ENCODE assay signal across 9 cellular contexts in genomic region chr7:73865738-73866445, GRCh38. TPM values are rescaled to one million over a fixed set of nuclear protein-coding genes. Genes with fewer than 3 reads are reported as not detected.
DNase-seq lines count a peak whose midpoint lies in the region; ATAC-seq, FAIRE-seq and TF ChIP-seq lines count a peak whose summit lies in the region.
"Had no signal": no experiment of that assay in that cellular context is flagged by ENCODE, and none has a peak within 500 bp of the region (broad histone marks: within the 10 kb centered on the region; RNA-seq: fewer than 3 reads in every experiment).

No MANE protein-coding gene starts in this region.

- no peak overlapping the region for H3K27ac Mint-ChIP-seq in activated T-helper 2 cell treated with anti-CD3 and anti-CD28 coated beads, Interferon-gamma antibody, Interleukin-2, Interleukin-4, amounts not matched to agents 10 μg/mL and 5 μg/mL and 100 μg/mL, durations not matched to agents 14 hours and 24 hours and 36 hours

- H3K4me3 Mint-ChIP-seq in activated T-helper 2 cell treated with anti-CD3 and anti-CD28 coated beads, Interferon-gamma antibody, Interleukin-2, Interleukin-4, amounts not matched to agents 10 μg/mL and 5 μg/mL and 100 μg/mL, durations not matched to agents 14 hours and 24 hours and 36 hours (ENCODE audit: low read depth) = no peak overlapping the region

- WGBS in A549 (ENCODE audit: missing lambda C conversion rate) = 43% methylated on average over 6 of the region's 6 CpGs

- intact Hi-C loops in lower lobe of right lung (cut with DNase I) = no loop called here
- intact Hi-C loops in activated T-helper 2 cell treated with anti-CD3 and anti-CD28 coated beads, Interferon-gamma antibody, Interleukin-2, Interleukin-4, amounts not matched to agents 10 μg/mL and 5 μg/mL and 100 μg/mL, durations not matched to agents 14 hours and 24 hours and 36 hours (cut with micrococcal nuclease) = loop anchor here (10.0 kb wide), 1 partner anchor 159 kb away; the partner anchor contains the start of gene ELN

- peak; percentile 81 for TF ChIP-seq CTCF in A549 (IDR thresholded peaks at IDR 0.05)
- TF ChIP-seq CTCF in bronchial epithelial cell (IDR thresholded peaks at IDR 0.05; ENCODE audit: insufficient read depth, low read length, severe bottlenecking) = peak; percentile 70
- TF ChIP-seq CTCF in lower lobe of right lung (IDR thresholded peaks at IDR 0.05) = peak; percentile 66

- H3K36me3 ChIP-seq in bronchial epithelial cell (ENCODE audit: control insufficient read depth, insufficient read depth, low read length) (no peaks in the 10 kb centered on the region), lower lobe of right lung (no peaks in the 10 kb centered on the region)
- H3K36me3 ChIP-seq: HAP-1 had no signal

- CTCF ChIA-PET in A549 (lab: Yijun Ruan, JAX) = interaction anchor here (0.5 to 6.4 kb wide), 42 partner anchors 9 to 535 kb away, joined by 3 to 94 read pairs (median 4); partner anchors contain the start of gene ELN

- H3K27ac ChIP-seq in A549 (no peak overlapping the region), lower lobe of right lung (no peak overlapping the region)

- no peaks in the 10 kb centered on the region for H3K4me1 Mint-ChIP-seq in activated T-helper 2 cell treated with anti-CD3 and anti-CD28 coated beads, Interferon-gamma antibody, Interleukin-2, Interleukin-4, amounts not matched to agents 10 μg/mL and 5 μg/mL and 100 μg/mL, durations not matched to agents 14 hours and 24 hours and 36 hours (ENCODE audit: low read depth)

- H3K4me3 ChIP-seq in A549 (no peak overlapping the region), bronchial epithelial cell (ENCODE audit: low read depth, low read length) (no peak overlapping the region), lower lobe of right lung (no peak overlapping the region)
- H3K4me3 ChIP-seq: HAP-1 had no signal

- TF ChIP-seq EP300 in A549 (IDR thresholded peaks at IDR 0.05) = no peak

- peaks cover 10% of the 10 kb centered on the region; the same call in 2 of the 3 replicates for H3K4me1 ChIP-seq in A549
- peaks cover 21% of the 10 kb centered on the region for H3K4me1 ChIP-seq in lower lobe of right lung
- H3K4me1 ChIP-seq: HAP-1 had no signal

- H3K27me3 ChIP-seq in bronchial epithelial cell (ENCODE audit: control insufficient read depth, insufficient read depth, low read length) (no peaks in the 10 kb centered on the region), lower lobe of right lung (ENCODE audit: low read depth) (no peaks in the 10 kb centered on the region)

- no peaks in the 10 kb centered on the region for H3K27me3 Mint-ChIP-seq in activated T-helper 2 cell treated with anti-CD3 and anti-CD28 coated beads, Interferon-gamma antibody, Interleukin-2, Interleukin-4, amounts not matched to agents 10 μg/mL and 5 μg/mL and 100 μg/mL, durations not matched to agents 14 hours and 24 hours and 36 hours (ENCODE audit: low read depth)

- no peak overlapping the region for H3K4me2 ChIP-seq in A549

- ATAC-seq in A549 = peak; percentile 76 to 86; a peak in 4 of 6 replicates
- peak; percentile 29 to 50 for ATAC-seq in lower lobe of right lung
- ATAC-seq in HG02852 (IDR thresholded peaks at IDR 0.05; ENCODE audit: unreplicated experiment) = no peak

- TF ChIP-seq POLR2A in A549 (IDR thresholded peaks at IDR 0.05; ENCODE audit: low read length) = no peak

- no peaks in the 10 kb centered on the region for H3K36me3 Mint-ChIP-seq in activated T-helper 2 cell treated with anti-CD3 and anti-CD28 coated beads, Interferon-gamma antibody, Interleukin-2, Interleukin-4, amounts not matched to agents 10 μg/mL and 5 μg/mL and 100 μg/mL, durations not matched to agents 14 hours and 24 hours and 36 hours (ENCODE audit: low read depth)

- no peaks in the 10 kb centered on the region for H3K9me3 Mint-ChIP-seq in activated T-helper 2 cell treated with anti-CD3 and anti-CD28 coated beads, Interferon-gamma antibody, Interleukin-2, Interleukin-4, amounts not matched to agents 10 μg/mL and 5 μg/mL and 100 μg/mL, durations not matched to agents 14 hours and 24 hours and 36 hours

- DNase-seq in A549 (ENCODE audit: low read depth in 1 of 2, low spot score in 1 of 2) (peak; percentile 58 to 63), GF-D8 (lab: John Stamatoyannopoulos, UW) (peak; percentile 20), NCI-H460 (ENCODE audit: extremely low read depth, low read depth) (peak; percentile 43), bronchial epithelial cell (ENCODE audit: low read depth) (peak; percentile 26), lower lobe of right lung (no peak)
- no peak for DNase-seq in activated T-helper 2 cell treated with anti-CD3 and anti-CD28 coated beads, Interferon-gamma antibody, Interleukin-2, Interleukin-4, amounts not matched to agents 10 μg/mL and 5 μg/mL and 100 μg/mL, durations not matched to agents 14 hours and 24 hours and 36 hours (ENCODE audit: low spot score)
- DNase-seq in stimulated activated CD4-positive, alpha-beta T cell treated with anti-CD3 and anti-CD28 coated beads, Interleukin-4, amount 100 ng/mL, for 1 hour = no peak

- TF ChIP-seq RAD21 in A549 (conservative IDR thresholded peaks at IDR 0.05 in 1 of 2, IDR thresholded peaks at IDR 0.05 in 1 of 2) = peak; percentile 88 to 91

- POLR2A ChIA-PET in A549 (lab: Yijun Ruan, JAX) = interaction anchor here (0.5 kb wide), 1 partner anchor 344 kb away, joined by 6 read pairs; the partner anchor contains the start of gene LAT2

- H3K9me3 ChIP-seq in A549 (no peaks in the 10 kb centered on the region), lower lobe of right lung (no peaks in the 10 kb centered on the region)
- H3K9me3 ChIP-seq: HAP-1 had no signal

- FAIRE-seq in A549 (lab: Jason Lieb, UNC) (no peak), bronchial epithelial cell (lab: Jason Lieb, UNC) (peak; percentile 13)

TF ChIP-seq in A549, 52 proteins besides CTCF, POLR2A, EP300 and RAD21:
- TF ChIP-seq SMC3 (IDR thresholded peaks at IDR 0.05) (peak; percentile 78), E2F6 (IDR thresholded peaks at IDR 0.05; ENCODE audit: borderline replicate concordance, low read depth) (no peak)

RNA-seq across cellular contexts. Expression of gene TMEM270, which starts 4.9 kb away (rescaled TPM):
- polyA plus RNA-seq in A549 (2011; rRNA removed) = 0.16 TPM in 1 of 2 replicates, not detected in the other
- 0.07 and 0.10 TPM in 2 replicates for polyA plus RNA-seq in A549 (2012; cell fraction: cytosol; rRNA removed)
- polyA plus RNA-seq in A549 (2012; cell fraction: nucleus; rRNA removed) = 0.06 and 0.17 TPM in 2 replicates
- polyA plus RNA-seq in A549 (2017; fragmentation: RNase III; extraction: RNeasy Plus Mini Kit Qiagen cat#74134 plus additional on column Dnase treatment) = not detected in 3 replicates
- polyA minus RNA-seq in A549 (2011; rRNA and poly(A)+ RNA removed) = not detected in 2 replicates
- 0.55 TPM in 1 of 2 replicates, not detected in the other for total RNA-seq in NCI-H460 (2014; rRNA removed; shearing (Covaris generic))
- polyA plus RNA-seq in NCI-H460 (2014; cell fraction: nucleus; rRNA removed) = not detected in 2 replicates
- total RNA-seq in bronchial epithelial cell = not detected in 2 replicates
- total RNA-seq in lower lobe of right lung = not detected
- not detected in 2 replicates for total RNA-seq in activated T-helper 2 cell treated with anti-CD3 and anti-CD28 coated beads, Interferon-gamma antibody, Interleukin-2, Interleukin-4, amounts not matched to agents 10 μg/mL and 5 μg/mL and 100 μg/mL, durations not matched to agents 14 hours and 24 hours and 36 hours

RNA-seq across cellular contexts. Expression of gene METTL27, which starts 23.6 kb away (rescaled TPM):
- polyA plus RNA-seq in A549 (2011; rRNA removed) (4.1 and 5.5 TPM in 2 replicates), A549 (2017; fragmentation: RNase III; extraction: RNeasy Plus Mini Kit Qiagen cat#74134 plus additional on column Dnase treatment) (4.9 to 5.8 TPM (median 5.3 TPM) in 3 replicates)
- 11.3 and 12.4 TPM in 2 replicates for polyA plus RNA-seq in A549 (2012; cell fraction: cytosol; rRNA removed)
- 7.8 and 11.8 TPM in 2 replicates for polyA plus RNA-seq in A549 (2012; cell fraction: nucleus; rRNA removed)
- 5.1 and 5.4 TPM in 2 replicates for polyA minus RNA-seq in A549 (2011; rRNA and poly(A)+ RNA removed)
- 4.3 and 5.1 TPM in 2 replicates for total RNA-seq in NCI-H460 (2014; rRNA removed; shearing (Covaris generic))
- polyA plus RNA-seq in NCI-H460 (2014; cell fraction: nucleus; rRNA removed) = 11.7 and 38.5 TPM in 2 replicates
- total RNA-seq in bronchial epithelial cell (0.26 and 3.3 TPM in 2 replicates), lower lobe of right lung (4.0 TPM)
- total RNA-seq in activated T-helper 2 cell treated with anti-CD3 and anti-CD28 coated beads, Interferon-gamma antibody, Interleukin-2, Interleukin-4, amounts not matched to agents 10 μg/mL and 5 μg/mL and 100 μg/mL, durations not matched to agents 14 hours and 24 hours and 36 hours = 0.90 and 0.94 TPM in 2 replicates

RNA-seq across cellular contexts. Expression of gene CLDN4, which starts 35.1 kb away (rescaled TPM):
- 2.3 and 2.4 TPM in 2 replicates for polyA plus RNA-seq in A549 (2011; rRNA removed)
- 1.9 and 2.4 TPM in 2 replicates for polyA plus RNA-seq in A549 (2012; cell fraction: cytosol; rRNA removed)
- 6.1 and 6.7 TPM in 2 replicates for polyA plus RNA-seq in A549 (2012; cell fraction: nucleus; rRNA removed)
- 1.3 to 1.5 TPM (median 1.5 TPM) in 3 replicates for polyA plus RNA-seq in A549 (2017; fragmentation: RNase III; extraction: RNeasy Plus Mini Kit Qiagen cat#74134 plus additional on column Dnase treatment)
- 1.9 and 2.8 TPM in 2 replicates for polyA minus RNA-seq in A549 (2011; rRNA and poly(A)+ RNA removed)
- 24.9 and 25.3 TPM in 2 replicates for total RNA-seq in NCI-H460 (2014; rRNA removed; shearing (Covaris generic))
- polyA plus RNA-seq in NCI-H460 (2014; cell fraction: nucleus; rRNA removed) = 34.8 and 38.9 TPM in 2 replicates
- 55.5 and 126 TPM in 2 replicates for total RNA-seq in bronchial epithelial cell
- 116 TPM for total RNA-seq in lower lobe of right lung
- not detected in 2 replicates for total RNA-seq in activated T-helper 2 cell treated with anti-CD3 and anti-CD28 coated beads, Interferon-gamma antibody, Interleukin-2, Interleukin-4, amounts not matched to agents 10 μg/mL and 5 μg/mL and 100 μg/mL, durations not matched to agents 14 hours and 24 hours and 36 hours

Comparison
In these comparisons a context has a peak if more than half of its experiments do, and no peak if none do; other contexts are left out.
1. DNase-seq: peak in A549 (2 of 2), GF-D8 (single experiment), NCI-H460 (single experiment) and bronchial epithelial cell (single experiment); none in lower lobe of right lung (single experiment), activated T-helper 2 cell treated with anti-CD3 and anti-CD28 coated beads, Interferon-gamma antibody, Interleukin-2, Interleukin-4, amounts not matched to agents 10 μg/mL and 5 μg/mL and 100 μg/mL, durations not matched to agents 14 hours and 24 hours and 36 hours (single experiment) and stimulated activated CD4-positive, alpha-beta T cell treated with anti-CD3 and anti-CD28 coated beads, Interleukin-4, amount 100 ng/mL, for 1 hour (single experiment).
2. RNA of gene CLDN4, which starts 35.1 kb away (total RNA-seq): 116 TPM in lower lobe of right lung (single experiment), 55.5 to 126 TPM in bronchial epithelial cell and 24.9 to 25.3 TPM in NCI-H460; not detected in activated T-helper 2 cell treated with anti-CD3 and anti-CD28 coated beads, Interferon-gamma antibody, Interleukin-2, Interleukin-4, amounts not matched to agents 10 μg/mL and 5 μg/mL and 100 μg/mL, durations not matched to agents 14 hours and 24 hours and 36 hours; every median in the first group is over 10 times any median in the second.
3. Peak in every context shown above with its lines, with median percentiles within 50 percentile points of each other: CTCF ChIP-seq.